ENCODE assay signal across 16 cellular contexts in the genomic region with DNA sequence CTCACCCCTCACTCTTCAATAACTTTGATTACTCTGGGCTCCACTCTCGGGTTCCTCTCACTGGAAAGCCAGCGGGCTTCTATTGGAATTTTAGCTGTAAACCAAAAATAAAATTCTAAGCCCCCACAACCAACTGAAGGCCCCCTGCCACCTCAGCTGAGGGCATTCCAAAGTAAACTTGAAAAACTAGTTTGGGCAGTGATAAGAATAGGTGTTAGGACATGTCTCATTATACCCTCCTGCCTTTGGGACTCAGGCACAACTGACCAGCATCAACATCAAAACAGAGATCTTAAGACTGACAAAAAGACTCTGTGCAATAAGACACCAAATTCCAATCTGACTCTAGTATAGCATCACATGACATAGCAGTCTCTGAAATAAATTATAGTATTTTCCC. TPM values are rescaled to one million over a fixed set of nuclear protein-coding genes. Genes with fewer than 3 reads are reported as not detected.
DNase-seq lines count a peak whose midpoint lies in the region; ATAC-seq, FAIRE-seq and TF ChIP-seq lines count a peak whose summit lies in the region.
"Had no signal": no experiment of that assay in that cellular context is flagged by ENCODE, and none has a peak within 500 bp of the region (broad histone marks: within the 10 kb centered on the region; RNA-seq: fewer than 3 reads in every experiment).

No MANE protein-coding gene starts in this region.

- TF ChIP-seq POLR2A in H1 (IDR thresholded peaks at IDR 0.05; ENCODE audit: control extremely low read depth in 1 of 2, low read depth in 2 of 2, low read length in 2 of 2), result no peak

- ATAC-seq in stimulated activated naive CD8-positive, alpha-beta T cell treated with anti-CD3 and anti-CD28 coated beads, Interleukin-15, Interleukin-2, amounts not matched to agents 100 U/mL and 50 U/mL, for 24 hours, result no peak
- ATAC-seq in GM21717 (IDR thresholded peaks at IDR 0.05; ENCODE audit: unreplicated experiment), result no peak

- H4K91ac ChIP-seq in H1 (replicated peaks; ENCODE audit: insufficient read length, low read length), result no peak overlapping the region

- H3K27me3 ChIP-seq in mammary epithelial cell (ENCODE audit: insufficient read depth, low read length), result no peaks in the 10 kb centered on the region
- H3K27me3 ChIP-seq in H1 (replicated peaks in 1 of 4; ENCODE audit: control insufficient read depth in 3 of 4, extremely low read depth in 1 of 4, insufficient read depth in 3 of 4, low read length in 3 of 4), result no peaks in the 10 kb centered on the region; a peak in 1 of 7 replicates
- no peaks in the 10 kb centered on the region for H3K27me3 ChIP-seq in parathyroid adenoma (ENCODE audit: control insufficient read depth, insufficient read depth, low read length)

- no peak overlapping the region for H2AK5ac ChIP-seq in H1 (ENCODE audit: low read depth, low read length)

- no peak for DNase-seq in mammary epithelial cell
- no peak for DNase-seq in MCF 10A (ENCODE audit: unreplicated experiment)
- no peak for DNase-seq in H1 (ENCODE audit: low read depth in 1 of 2, low spot score in 2 of 2)
- DNase-seq in stimulated activated naive CD8-positive, alpha-beta T cell treated with anti-CD3 and anti-CD28 coated beads, Interleukin-15, Interleukin-2, amounts not matched to agents 100 U/mL and 50 U/mL, for 24 hours, result no peak
- no peak for DNase-seq in stimulated activated CD4-positive, alpha-beta T cell treated with anti-CD3 and anti-CD28 coated beads, Interleukin-15, amount 100 ng/mL, for 24 hours
- no peak for DNase-seq in Kasumi-1 (lab: John Stamatoyannopoulos, UW)
- DNase-seq: AML-193, DMS53, GOT3 had no signal

- H3K9me3 ChIP-seq in mammary epithelial cell (replicated peaks; ENCODE audit: insufficient read depth, low read length), result no peaks in the 10 kb centered on the region
- H3K9me3 ChIP-seq in H1 (ENCODE audit: insufficient read depth in 2 of 2, low read depth in 1 of 2, low read length in 1 of 2), result peaks cover 6 to 8% of the 10 kb centered on the region in 2 experiments; a peak in 2 of 4 replicates
- no peaks in the 10 kb centered on the region for H3K9me3 ChIP-seq in parathyroid adenoma (ENCODE audit: control insufficient read depth, low read length)

- no peak overlapping the region for H2BK15ac ChIP-seq in H1 (ENCODE audit: low read length)

- dilution Hi-C loops in mammary epithelial cell (cut with HindIII; ENCODE audit: low sequenced_read_pairs), result no loop called here

- no peak overlapping the region for H3K4me3 ChIP-seq in mammary epithelial cell (replicated peaks in 1 of 3; ENCODE audit: insufficient read depth in 1 of 3, low read depth in 2 of 3, low read length in 3 of 3)
- H3K4me3 ChIP-seq in H1 (ENCODE audit: extremely low read depth in 1 of 4, insufficient read depth in 2 of 4, low read depth in 3 of 4, low read length in 4 of 4), result 0 out of 8 replicates have a peak overlapping the region, but pooled peaks of 1 of the 4 experiments have one; percentile 12
- peak overlapping the region; percentile 47 for H3K4me3 ChIP-seq in parathyroid adenoma (ENCODE audit: low read depth, low read length)
- H3K4me3 ChIP-seq: BLaER1, HAP-1 had no signal

- H3K9ac ChIP-seq in mammary epithelial cell (ENCODE audit: insufficient read depth, low read length), result no peak overlapping the region
- H3K9ac ChIP-seq in H1 (replicated peaks in 1 of 4; ENCODE audit: extremely low read depth in 1 of 4, low read depth in 3 of 4, low read length in 3 of 4), result no peak overlapping the region
- no peak overlapping the region for H3K9ac ChIP-seq in parathyroid adenoma
- H3K9ac ChIP-seq: BLaER1 had no signal

- POLR2A ChIA-PET in MCF 10A (lab: Yijun Ruan, JAX), result interaction anchor here (0.7 kb wide), 1 partner anchor 301 kb away, joined by 3 read pairs; no protein-coding TSS in a partner anchor
- POLR2A ChIA-PET in H1 (lab: Charles Lee; ENCODE audit: partially characterized antibody), result no interaction called here

- TF ChIP-seq CTCF in mammary epithelial cell (conservative IDR thresholded peaks at IDR 0.05 in 1 of 2, IDR thresholded peaks at IDR 0.05 in 1 of 2; ENCODE audit: extremely low read depth in 1 of 2, insufficient read depth in 1 of 2, low read depth in 1 of 2, low read length in 2 of 2), result no peak
- TF ChIP-seq CTCF in MCF 10A (IDR thresholded peaks at IDR 0.05; ENCODE audit: unreplicated experiment), result no peak
- TF ChIP-seq CTCF in H1 (IDR thresholded peaks at IDR 0.05; ENCODE audit: control extremely low read depth in 1 of 3, insufficient read depth in 1 of 3, low read depth in 1 of 3, low read length in 3 of 3), result no peak
- TF ChIP-seq CTCF in parathyroid adenoma (IDR thresholded peaks at IDR 0.05), result no peak

- H3K4me3 Mint-ChIP-seq in MCF 10A (ENCODE audit: unreplicated experiment), result no peak overlapping the region
- H3K4me3 Mint-ChIP-seq: HFFc6, IgD-negative memory B cell had no signal

- H3K27ac ChIP-seq in mammary epithelial cell (ENCODE audit: insufficient read depth, low read depth, low read length) (no peak overlapping the region), H1 (ENCODE audit: low read depth, low read length) (no peak overlapping the region), parathyroid adenoma (peak overlapping the region; percentile 95)
- H3K27ac ChIP-seq: 22Rv1 had no signal

- no peak overlapping the region for H4K8ac ChIP-seq in H1 (ENCODE audit: extremely low read depth, insufficient read depth, low read length)

- no peak overlapping the region for H3K27ac Mint-ChIP-seq in MCF 10A (ENCODE audit: low read depth, unreplicated experiment)
- H3K27ac Mint-ChIP-seq: HFFc6, IgD-negative memory B cell had no signal

- no peak for TF ChIP-seq EP300 in H1 (IDR thresholded peaks at IDR 0.05; ENCODE audit: borderline replicate concordance in 1 of 2, low read depth in 2 of 2, low read length in 2 of 2)

- H3K4me2 ChIP-seq in mammary epithelial cell (ENCODE audit: insufficient read depth, low read depth, low read length), result peak overlapping the region; percentile 20
- peak overlapping the region; percentile 25 to 27; a peak in 2 of 4 replicates for H3K4me2 ChIP-seq in H1 (ENCODE audit: insufficient read depth in 1 of 2, low read depth in 2 of 2, low read length in 2 of 2)
- H3K4me2 ChIP-seq in parathyroid adenoma (ENCODE audit: low read length), result peak overlapping the region; percentile 67

- H3K14ac ChIP-seq in H1 (ENCODE audit: insufficient read length), result no peak overlapping the region

- H3K36me3 Mint-ChIP-seq in MCF 10A (ENCODE audit: insufficient read depth, unreplicated experiment), result no peaks in the 10 kb centered on the region

- H3K18ac ChIP-seq in H1 (ENCODE audit: extremely low read depth, low read length), result no peak overlapping the region; the same call in 1 of the 2 replicates

- peaks cover 7% of the 10 kb centered on the region for H3K4me1 ChIP-seq in mammary epithelial cell (ENCODE audit: insufficient read depth, low read length)
- H3K4me1 ChIP-seq in H1 (replicated peaks in 1 of 4; ENCODE audit: control insufficient read depth in 3 of 4, insufficient read depth in 4 of 4, low read length in 3 of 4), result peaks cover 0 to 7% (median 3%) of the 10 kb centered on the region in 4 experiments; a peak in 3 of 7 replicates
- H3K4me1 ChIP-seq in parathyroid adenoma, result peaks cover 72% of the 10 kb centered on the region
- H3K4me1 ChIP-seq: HAP-1 had no signal

- H3K56ac ChIP-seq in H1 (replicated peaks; ENCODE audit: insufficient read length, low read depth, low read length), result no peak overlapping the region

- H4K20me1 ChIP-seq in mammary epithelial cell (ENCODE audit: insufficient read depth, low read length) (no peaks in the 10 kb centered on the region), H1 (replicated peaks in 1 of 2; ENCODE audit: control insufficient read depth in 1 of 2, insufficient read depth in 2 of 2, low read length in 2 of 2) (no peaks in the 10 kb centered on the region)
- H4K20me1 ChIP-seq: BLaER1 had no signal

- no peaks in the 10 kb centered on the region for H3K9me3 Mint-ChIP-seq in MCF 10A (ENCODE audit: unreplicated experiment)

- H3K79me2 ChIP-seq in mammary epithelial cell (ENCODE audit: insufficient read depth, low read length) (no peaks in the 10 kb centered on the region), H1 (ENCODE audit: control insufficient read depth in 1 of 2, insufficient read depth in 2 of 2, low read length in 2 of 2) (no peaks in the 10 kb centered on the region), parathyroid adenoma (no peaks in the 10 kb centered on the region)

- intact Hi-C loops in mammary epithelial cell (cut with micrococcal nuclease) (no loop called here), MCF 10A (cut with micrococcal nuclease) (no loop called here)

- no peaks in the 10 kb centered on the region for H3K4me1 Mint-ChIP-seq in MCF 10A (ENCODE audit: insufficient read depth, unreplicated experiment)
- H3K4me1 Mint-ChIP-seq: IgD-negative memory B cell had no signal

- H3K27me3 Mint-ChIP-seq in MCF 10A (ENCODE audit: insufficient read depth, unreplicated experiment), result peaks cover 67% of the 10 kb centered on the region

- no peak overlapping the region for H4K5ac ChIP-seq in H1 (ENCODE audit: insufficient read length, low read depth, low read length)

- H3K23ac ChIP-seq in H1 (ENCODE audit: insufficient read length), result no peak overlapping the region

- in situ Hi-C loops in mammary epithelial cell (cut with MboI; ENCODE audit: low sequenced_read_pairs in 2 of 2), result no loop called here

- BruUV-seq in mammary epithelial cell (replicated peaks; lab: Mats Ljungman, UMichigan) (no TSS peak), MCF 10A (replicated peaks; lab: Mats Ljungman, UMichigan) (no TSS peak)

- H3K4ac ChIP-seq in H1 (replicated peaks; ENCODE audit: insufficient read length, low read depth, low read length), result no peak overlapping the region

- no peak overlapping the region for H2BK12ac ChIP-seq in H1 (ENCODE audit: low read depth, low read length)

- H2BK20ac ChIP-seq in H1 (ENCODE audit: low read length), result no peak overlapping the region

- no peaks in the 10 kb centered on the region for H3K36me3 ChIP-seq in mammary epithelial cell (ENCODE audit: insufficient read depth, low read length)
- no peaks in the 10 kb centered on the region for H3K36me3 ChIP-seq in H1 (ENCODE audit: control insufficient read depth in 2 of 4, insufficient read depth in 4 of 4, low read length in 3 of 4)
- H3K36me3 ChIP-seq in parathyroid adenoma (ENCODE audit: control insufficient read depth, insufficient read depth, low read length), result no peaks in the 10 kb centered on the region
- H3K36me3 ChIP-seq: BLaER1, HAP-1 had no signal

- H2AFZ ChIP-seq in mammary epithelial cell (ENCODE audit: low read depth, low read length) (no peak overlapping the region), H1 (ENCODE audit: low read length) (no peak overlapping the region), parathyroid adenoma (no peak overlapping the region)

- no peaks in the 10 kb centered on the region for H3K79me1 ChIP-seq in H1 (ENCODE audit: low read depth, low read length)

- CTCF ChIA-PET in mammary epithelial cell (lab: Charles Lee; ENCODE audit: low non-redundant PET), result interaction anchor here (0.6 kb wide), 2 partner anchors 8 to 70 kb away, joined by 3 to 4 read pairs; no protein-coding TSS in a partner anchor
- CTCF ChIA-PET in MCF 10A (lab: Yijun Ruan, JAX), result interaction anchor here (0.6 to 1.1 kb wide), 4 partner anchors 9 to 210 kb away, joined by 3 to 5 read pairs (median 4); no protein-coding TSS in a partner anchor
- CTCF ChIA-PET in H1 (lab: Charles Lee; ENCODE audit: partially characterized antibody), result interaction anchor here (0.6 to 1.8 kb wide), 3 partner anchors 23 to 251 kb away, joined by 3 to 6 read pairs (median 5); no protein-coding TSS in a partner anchor

- no peaks in the 10 kb centered on the region for H3K23me2 ChIP-seq in H1 (ENCODE audit: low read depth, low read length)

- no peak for FAIRE-seq in H1 (lab: Jason Lieb, UNC)

- no peak overlapping the region for H2BK5ac ChIP-seq in H1 (ENCODE audit: low read depth, low read length)

- H2BK120ac ChIP-seq in H1 (replicated peaks; ENCODE audit: low read depth, low read length), result no peak overlapping the region

- 52% methylated on average over 2 of the region's 2 CpGs for WGBS in mammary epithelial cell (ENCODE audit: low coverage, missing lambda C conversion rate)
- WGBS in H1 (ENCODE audit: extremely low coverage in 1 of 2, insufficient coverage in 1 of 2, insufficient read length in 1 of 2, insufficient replicate concordance in 2 of 2, low coverage in 1 of 2, low lambda C conversion rate in 2 of 2, missing lambda C conversion rate in 1 of 2), 2 experiments, result 70% methylated on average over 2 of the region's 2 CpGs; no CpG with 5 or more reads in 1 of the 2 experiments

- no peak for TF ChIP-seq RAD21 in H1 (IDR thresholded peaks at IDR 0.05 in 1 of 2, conservative IDR thresholded peaks at IDR 0.05 in 1 of 2; ENCODE audit: low read depth in 2 of 2, low read length in 2 of 2)

RNA-seq across cellular contexts. Expression of gene TSPAN9, which starts 11.9 kb away (rescaled TPM):
- total RNA-seq in mammary epithelial cell, result 10 to 100 TPM; 29.2 to 30.3 TPM
- 38.7 TPM for polyA plus RNA-seq in mammary epithelial cell
- polyA minus RNA-seq in mammary epithelial cell, result 40.7 TPM
- total RNA-seq in MCF 10A (2022), result 12.6 and 13.4 TPM in 2 replicates
- 26.1 and 29.1 TPM in 2 replicates for total RNA-seq in H1 (2021; fragmentation: NEBNext Ultra II Directional; extraction: Animal tissue kit (Norgen Biotek cat#: 25700))
- 11.5 and 20.7 TPM in 2 replicates for polyA plus RNA-seq in H1 (2011; rRNA removed)
- 18.5 TPM for polyA plus RNA-seq in H1 (2011; cell fraction: cytosol; rRNA removed)
- 28.8 TPM for polyA plus RNA-seq in H1 (2011; cell fraction: nucleus; rRNA removed)
- 12.7 to 19.8 TPM (median 17.2 TPM) in 4 replicates for polyA plus RNA-seq in H1 (2012, experiment 1 of 2)
- 14.9 TPM for polyA plus RNA-seq in H1 (2012, experiment 2 of 2)
- 20.1 TPM for polyA plus RNA-seq in H1 (2013, experiment 1 of 2)
- polyA plus RNA-seq in H1 (2013, experiment 2 of 2), result 22.9 TPM
- polyA minus RNA-seq in H1 (2011; rRNA and poly(A)+ RNA removed), result 22.9 and 41.1 TPM in 2 replicates
- polyA minus RNA-seq in H1 (2011; cell fraction: cytosol; rRNA and poly(A)+ RNA removed), result 7.2 TPM
- polyA minus RNA-seq in H1 (2011; cell fraction: nucleus; rRNA and poly(A)+ RNA removed), result 17.2 TPM
- polyA plus RNA-seq: IgD-negative memory B cell had no signal
